In genomic region chr2:186862869-186863709, GRCh38 we compare ENCODE assay signal across 8 cellular contexts. TPM values are rescaled to one million over a fixed set of nuclear protein-coding genes. Genes with fewer than 3 reads are reported as not detected.
A peak's percentile ranks its signal among the peaks of the same experiment; 100 is the strongest.
DNase-seq lines count a peak whose midpoint lies in the region; ATAC-seq and TF ChIP-seq lines count a peak whose summit lies in the region.

No MANE protein-coding gene starts in this region.

- H3K9me3 Mint-ChIP-seq in stimulated activated naive CD8-positive, alpha-beta T cell treated with anti-CD3 and anti-CD28 coated beads, Interleukin-15, amount 100 ng/mL, for 72 hours, result no peaks in the 10 kb centered on the region

- no peaks in the 10 kb centered on the region for H3K4me1 Mint-ChIP-seq in stimulated activated naive CD8-positive, alpha-beta T cell treated with anti-CD3 and anti-CD28 coated beads, Interleukin-15, amount 100 ng/mL, for 72 hours

- H3K9me3 ChIP-seq in Loucy (ENCODE audit: insufficient read depth, low read depth, low read length) (no peaks in the 10 kb centered on the region), upper lobe of left lung (no peaks in the 10 kb centered on the region)

- peak; percentile 92 for TF ChIP-seq CTCF in Loucy (conservative IDR thresholded peaks at IDR 0.05; ENCODE audit: low read length)
- peak; percentile 48 to 68 (median 60) for TF ChIP-seq CTCF in upper lobe of left lung (IDR thresholded peaks at IDR 0.05)

- DNase-seq in DMS53 (lab: John Stamatoyannopoulos, UW) (peak; percentile 82), amniotic epithelial cell (ENCODE audit: low read depth) (peak; percentile 41), iPS-NIHi11 (ENCODE audit: low spot score) (peak; percentile 13), upper lobe of left lung (no peak), DMS153 (lab: John Stamatoyannopoulos, UW) (no peak)
- DNase-seq in stimulated activated naive CD8-positive, alpha-beta T cell treated with anti-CD3 and anti-CD28 coated beads, Interleukin-15, amount 100 ng/mL, for 72 hours, result no peak

- peaks cover 6% of the 10 kb centered on the region for H3K27me3 Mint-ChIP-seq in stimulated activated naive CD8-positive, alpha-beta T cell treated with anti-CD3 and anti-CD28 coated beads, Interleukin-15, amount 100 ng/mL, for 72 hours

- H3K27me3 ChIP-seq in Loucy (ENCODE audit: insufficient read depth, low read length, poor library complexity, severe bottlenecking), result no peaks in the 10 kb centered on the region
- H3K27me3 ChIP-seq in upper lobe of left lung, result no peaks in the 10 kb centered on the region

- H3K4me1 ChIP-seq in Loucy (ENCODE audit: insufficient read depth, low read length, poor library complexity, severe bottlenecking) (no peaks in the 10 kb centered on the region), upper lobe of left lung (no peaks in the 10 kb centered on the region)

- H3K4me3 ChIP-seq in Loucy (ENCODE audit: low read length, poor library complexity, severe bottlenecking) (no peak overlapping the region), upper lobe of left lung (no peak overlapping the region)

- H3K79me2 ChIP-seq in Loucy (ENCODE audit: insufficient read depth, low read length), result no peaks in the 10 kb centered on the region

- no peaks in the 10 kb centered on the region for H3F3A ChIP-seq in Loucy (ENCODE audit: low read depth)

- WGBS in upper lobe of left lung, 2 donors, result 0 to 8% methylated on average over 2 of the region's 2 CpGs

- peak; percentile 60 for ATAC-seq in GM21529 (IDR thresholded peaks at IDR 0.05; ENCODE audit: unreplicated experiment)
- peak in 1 of 2 donors; percentile 77 for ATAC-seq in upper lobe of left lung (ENCODE audit: low FRiP score in 2 of 2)
- ATAC-seq in stimulated activated naive CD8-positive, alpha-beta T cell treated with anti-CD3 and anti-CD28 coated beads, Interleukin-15, amount 100 ng/mL, for 72 hours, result no peak

- TF ChIP-seq POLR2A in upper lobe of left lung (IDR thresholded peaks at IDR 0.05), result no peak

- no peak overlapping the region for H3K27ac Mint-ChIP-seq in stimulated activated naive CD8-positive, alpha-beta T cell treated with anti-CD3 and anti-CD28 coated beads, Interleukin-15, amount 100 ng/mL, for 72 hours

- H3K36me3 ChIP-seq in Loucy (ENCODE audit: insufficient read depth, low read length), result no peaks in the 10 kb centered on the region
- no peaks in the 10 kb centered on the region for H3K36me3 ChIP-seq in upper lobe of left lung

- H3K9me2 ChIP-seq in Loucy (replicated peaks; ENCODE audit: low read depth, low read length), result no peaks in the 10 kb centered on the region

- no peaks in the 10 kb centered on the region for H4K20me1 ChIP-seq in Loucy (ENCODE audit: insufficient read depth, low read length, poor library complexity, severe bottlenecking)

- no peak for TF ChIP-seq EP300 in upper lobe of left lung (IDR thresholded peaks at IDR 0.05)

- no peak overlapping the region for H3K27ac ChIP-seq in upper lobe of left lung

- no peak overlapping the region for H3K4me2 ChIP-seq in Loucy (ENCODE audit: low read depth, low read length, poor library complexity, severe bottlenecking)

- H2AFZ ChIP-seq in Loucy (ENCODE audit: low read length), result no peak overlapping the region

- no peak overlapping the region for H3K9ac ChIP-seq in Loucy (ENCODE audit: low read depth, low read length, poor library complexity, severe bottlenecking)

- H3K4me3 Mint-ChIP-seq in stimulated activated naive CD8-positive, alpha-beta T cell treated with anti-CD3 and anti-CD28 coated beads, Interleukin-15, amount 100 ng/mL, for 72 hours, result no peak overlapping the region

RNA-seq across cellular contexts. Expression of gene ZSWIM2, which starts 14.1 kb away (rescaled TPM):
- not detected for total RNA-seq in upper lobe of left lung

Comparison
In these comparisons a context has a peak if more than half of its experiments do, and no peak if none do; other contexts are left out.
1. DNase-seq: peak in DMS53 (single experiment), amniotic epithelial cell (single experiment) and iPS-NIHi11 (single experiment); none in upper lobe of left lung (0 of 2), stimulated activated naive CD8-positive, alpha-beta T cell treated with anti-CD3 and anti-CD28 coated beads, Interleukin-15, amount 100 ng/mL, for 72 hours (0 of 2) and DMS153 (single experiment).